Comparison of ENCODE assay signal across 32 cellular contexts in genomic region chr4:20101831-20102230, GRCh38.
DNase-seq lines count a peak whose midpoint lies in the region; ATAC-seq, FAIRE-seq and TF ChIP-seq lines count a peak whose summit lies in the region.
"Had no signal": no experiment of that assay in that cellular context is flagged by ENCODE, and none has a peak within 500 bp of the region (broad histone marks: within the 10 kb centered on the region; RNA-seq: fewer than 3 reads in every experiment).

No MANE protein-coding gene starts in this region.

- CTCF ChIA-PET in WTC11 (lab: Charles Lee) = interaction anchor here (0.5 kb wide), 1 partner anchor 260 kb away, joined by 3 read pairs; no protein-coding TSS in a partner anchor

- H3K27me3 Mint-ChIP-seq in WTC11 (ENCODE audit: low read depth) = no peaks in the 10 kb centered on the region
- H3K27me3 Mint-ChIP-seq: B cell; CD4-positive, alpha-beta memory T cell; CD4-positive, alpha-beta T cell; CD4-positive, CD25-positive, alpha-beta regulatory T cell; CD8-positive, alpha-beta memory T cell had no signal

- FAIRE-seq in D721Med (lab: Jason Lieb, UNC) = peak; percentile 35
- FAIRE-seq: A204.1, A549 had no signal

- no peak overlapping the region for H3K4me3 Mint-ChIP-seq in WTC11
- H3K4me3 Mint-ChIP-seq: B cell; CD14-positive monocyte; CD4-positive, alpha-beta memory T cell; CD4-positive, alpha-beta T cell; CD4-positive, CD25-positive, alpha-beta regulatory T cell; CD8-positive, alpha-beta memory T cell; CD8-positive, alpha-beta T cell had no signal

- no peaks in the 10 kb centered on the region for H3K36me3 Mint-ChIP-seq in WTC11
- H3K36me3 Mint-ChIP-seq: CD14-positive monocyte; CD4-positive, alpha-beta memory T cell; CD4-positive, CD25-positive, alpha-beta regulatory T cell; CD8-positive, alpha-beta memory T cell; CD8-positive, alpha-beta T cell had no signal

- ATAC-seq in WTC11 = no peak
- ATAC-seq: A549; CD8-positive, alpha-beta T cell had no signal

- no peak for TF ChIP-seq CTCF in D721Med (IDR thresholded peaks at IDR 0.05; ENCODE audit: insufficient read depth, missing control alignments)
- no peak for TF ChIP-seq CTCF in WTC11 (IDR thresholded peaks at IDR 0.05)

- no peak overlapping the region for H3K27ac ChIP-seq in substantia nigra (ENCODE audit: low read depth, low read length, poor library complexity, severe bottlenecking)
- H3K27ac ChIP-seq: 22Rv1; A549; BLaER1; BLaER1 treated with 17β-estradiol and CSF1 and Interleukin-3, amounts not matched to agents 10 nM and 100 nM; C4-2B had no signal

- H3K9me3 Mint-ChIP-seq in WTC11 = peaks cover 13% of the 10 kb centered on the region

- DNase-seq in D721Med (ENCODE audit: insufficient read length, low spot score) (no peak), WTC11 (ENCODE audit: low spot score) (no peak), NK-92 (lab: John Stamatoyannopoulos, UW; ENCODE audit: unreplicated experiment) (no peak), substantia nigra (lab: John Stamatoyannopoulos, UW) (no peak)
- DNase-seq: 8988T; ACHN; AML-193; BE2C; C1 segment of cervical spinal cord; Caco-2; Calu3; CD4-positive, alpha-beta memory T cell; CD4-positive, alpha-beta T cell; CD4-positive, CD25-positive, alpha-beta regulatory T cell; CD8-positive, alpha-beta memory T cell; CD8-positive, alpha-beta T cell; COR-L47; DMS 273 treated with DMSO at 0.1 percent for 48 hours; DMS153; DMS53; DMS79; DMS79 treated with DMSO at 0.1 percent for 48 hours; DND-41; EL had no signal

- no peaks in the 10 kb centered on the region for H3K4me1 Mint-ChIP-seq in WTC11
- H3K4me1 Mint-ChIP-seq: B cell; CD4-positive, alpha-beta memory T cell; CD4-positive, CD25-positive, alpha-beta regulatory T cell; CD8-positive, alpha-beta memory T cell had no signal

- no peak overlapping the region for H3K27ac Mint-ChIP-seq in WTC11
- H3K27ac Mint-ChIP-seq: B cell; CD14-positive monocyte; CD4-positive, alpha-beta memory T cell; CD4-positive, alpha-beta T cell; CD4-positive, CD25-positive, alpha-beta regulatory T cell; CD8-positive, alpha-beta memory T cell; CD8-positive, alpha-beta T cell had no signal

- POLR2A ChIA-PET in WTC11 (lab: Charles Lee) = no interaction called here

TF ChIP-seq in WTC11, 78 proteins besides CTCF, POLR2A, EP300 and RAD21:
- TF ChIP-seq NFYB (CRISPR knock-in tag; conservative IDR thresholded peaks at IDR 0.05; ENCODE audit: low read depth) (no peak), ESRRA (CRISPR knock-in tag; IDR thresholded peaks at IDR 0.05; ENCODE audit: borderline replicate concordance) (no peak), NR1H2 (CRISPR knock-in tag; IDR thresholded peaks at IDR 0.05) (no peak), SMAD3 (CRISPR knock-in tag; IDR thresholded peaks at IDR 0.05; ENCODE audit: borderline replicate concordance) (no peak), ETV6 (CRISPR knock-in tag; IDR thresholded peaks at IDR 0.05) (no peak), HMGA2 (CRISPR knock-in tag; IDR thresholded peaks at IDR 0.05) (peak; percentile 91; the same call in 1 of the 2 replicates)
